Comparison of ENCODE assay signal across 17 cellular contexts in the genomic region with DNA sequence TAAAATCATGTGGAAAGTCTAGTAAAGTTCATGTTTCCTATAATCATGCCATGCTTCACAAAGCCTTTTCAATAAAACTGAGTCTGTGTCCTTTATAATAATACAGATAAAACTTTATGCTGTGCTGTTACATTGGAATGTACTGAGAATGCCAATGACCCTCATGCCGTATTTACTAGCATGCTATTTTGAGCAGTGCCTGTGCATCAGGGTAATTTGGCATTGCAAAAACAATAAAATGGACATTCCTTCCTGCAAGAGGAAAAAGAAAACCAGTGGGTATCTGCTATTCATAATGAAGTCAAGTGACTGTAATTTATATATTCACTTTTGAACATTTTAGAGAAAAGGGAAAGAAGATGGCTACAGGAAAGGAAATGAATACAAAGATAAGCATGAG.
DNase-seq lines count a peak whose midpoint lies in the region; ATAC-seq, FAIRE-seq and TF ChIP-seq lines count a peak whose summit lies in the region.
"Had no signal": no experiment of that assay in that cellular context is flagged by ENCODE, and none has a peak within 500 bp of the region (broad histone marks: within the 10 kb centered on the region; RNA-seq: fewer than 3 reads in every experiment).

No MANE protein-coding gene starts in this region.

- TF ChIP-seq POLR2A in testis (IDR thresholded peaks at IDR 0.05) = no peak

- peak overlapping the region; percentile 27 for H3K4me2 ChIP-seq in astrocyte (ENCODE audit: low read length)

- 68% methylated on average over 1 of the region's 1 CpG for WGBS in testis, 2 donors

- H4K20me1 ChIP-seq in astrocyte (ENCODE audit: insufficient read depth, low read length) = no peaks in the 10 kb centered on the region

- H3K36me3 ChIP-seq in astrocyte (ENCODE audit: insufficient read depth, low read length) (no peaks in the 10 kb centered on the region), testis (ENCODE audit: low read depth, missing control alignments) (no peaks in the 10 kb centered on the region)
- no peaks in the 10 kb centered on the region for H3K36me3 ChIP-seq in CD8-positive, alpha-beta memory T cell (ENCODE audit: insufficient read depth, low read length)
- H3K36me3 ChIP-seq: heart right ventricle had no signal

- no peak for FAIRE-seq in astrocyte (lab: Jason Lieb, UNC)

- TF ChIP-seq CTCF in AG04449 (IDR thresholded peaks at IDR 0.05; ENCODE audit: insufficient read depth, low read length, missing control alignments) = no peak
- no peak for TF ChIP-seq CTCF in astrocyte (IDR thresholded peaks at IDR 0.05; ENCODE audit: insufficient read depth, low read depth, low read length)
- TF ChIP-seq CTCF in testis (IDR thresholded peaks at IDR 0.05) = no peak

- DNase-seq in AG04449 (ENCODE audit: low read depth, low spot score) (peak; percentile 57), HCEC 1CT (peak; percentile 57), astrocyte (ENCODE audit: low read depth) (peak; percentile 82), glomerular visceral epithelial cell (ENCODE audit: extremely low spot score) (peak; percentile 24), OCI-M1 (lab: John Stamatoyannopoulos, UW) (no peak), testis (no peak)
- DNase-seq in CD8-positive, alpha-beta memory T cell = no peak
- DNase-seq: activated CD4-positive, alpha-beta T cell treated with anti-CD3 and anti-CD28 coated beads for 1 hour; activated CD8-positive, alpha-beta memory T cell treated with anti-CD3 and anti-CD28 coated beads, Interleukin-2, amount 50 U/mL, for 4 hours; activated naive CD4-positive, alpha-beta T cell treated with Interleukin-2 at 50 U/mL for 16 hours; AML-193; heart right ventricle; NCI-H2107; NCI-H748 treated with DMSO at 0.1 percent for 48 hours had no signal

- no peaks in the 10 kb centered on the region for H3K9me3 ChIP-seq in astrocyte (ENCODE audit: insufficient read depth, low read depth, low read length)
- H3K9me3 ChIP-seq in testis = no peaks in the 10 kb centered on the region
- H3K9me3 ChIP-seq in CD8-positive, alpha-beta memory T cell (ENCODE audit: low read length) = no peaks in the 10 kb centered on the region
- H3K9me3 ChIP-seq: heart right ventricle had no signal

- H3K27me3 ChIP-seq in astrocyte (ENCODE audit: insufficient read depth, low read length) (no peaks in the 10 kb centered on the region), testis (no peaks in the 10 kb centered on the region)
- no peaks in the 10 kb centered on the region for H3K27me3 ChIP-seq in CD8-positive, alpha-beta memory T cell (ENCODE audit: insufficient read depth, low read length, poor library complexity, severe bottlenecking)
- H3K27me3 ChIP-seq: heart right ventricle had no signal

- H3K27ac ChIP-seq in astrocyte (ENCODE audit: low read depth, low read length) (no peak overlapping the region), testis (no peak overlapping the region)
- no peak overlapping the region for H3K27ac ChIP-seq in CD8-positive, alpha-beta memory T cell (ENCODE audit: low read depth, low read length)
- H3K27ac ChIP-seq: heart right ventricle had no signal

- H2AFZ ChIP-seq in astrocyte (ENCODE audit: low read depth, low read length) = no peak overlapping the region

- H3K36me3 Mint-ChIP-seq in astrocyte (ENCODE audit: low read depth, unreplicated experiment) = no peaks in the 10 kb centered on the region
- no peaks in the 10 kb centered on the region for H3K36me3 Mint-ChIP-seq in CD8-positive, alpha-beta memory T cell

- no peak overlapping the region for H3K4me3 Mint-ChIP-seq in astrocyte (ENCODE audit: unreplicated experiment)
- H3K4me3 Mint-ChIP-seq in CD8-positive, alpha-beta memory T cell = no peak overlapping the region
- H3K4me3 Mint-ChIP-seq: central memory CD8-positive, alpha-beta T cell; T-helper 1 cell treated with Interleukin-12 subunit alpha and Interleukin-12 subunit beta and Interleukin-4 antibody, amounts not matched to agents 30 μg/mL and 1 μg/mL, for 36 hours had no signal

- no peak for ATAC-seq in HG03095 (IDR thresholded peaks at IDR 0.05; ENCODE audit: unreplicated experiment)

- H3K4me3 ChIP-seq in AG04449 (ENCODE audit: low read depth, low read length) = no peak overlapping the region
- no peak overlapping the region for H3K4me3 ChIP-seq in astrocyte (ENCODE audit: insufficient read depth, low read depth, low read length)
- H3K4me3 ChIP-seq in testis = no peak overlapping the region
- H3K4me3 ChIP-seq in CD8-positive, alpha-beta memory T cell (ENCODE audit: low read length) = no peak overlapping the region
- H3K4me3 ChIP-seq: heart right ventricle had no signal

- intact Hi-C loops in testis (cut with DNase I; ENCODE audit: low total_unique reads) = no loop called here

- H3K27me3 Mint-ChIP-seq in astrocyte (ENCODE audit: low read depth, unreplicated experiment) = no peaks in the 10 kb centered on the region
- no peaks in the 10 kb centered on the region for H3K27me3 Mint-ChIP-seq in CD8-positive, alpha-beta memory T cell
- H3K27me3 Mint-ChIP-seq: central memory CD8-positive, alpha-beta T cell had no signal

- peak overlapping the region; percentile 50 for H3K27ac Mint-ChIP-seq in astrocyte (ENCODE audit: unreplicated experiment)
- no peak overlapping the region for H3K27ac Mint-ChIP-seq in CD8-positive, alpha-beta memory T cell
- H3K27ac Mint-ChIP-seq: T-helper 1 cell treated with Interleukin-12 subunit alpha and Interleukin-12 subunit beta and Interleukin-4 antibody, amounts not matched to agents 30 μg/mL and 1 μg/mL, for 36 hours had no signal

- H3K79me2 ChIP-seq in astrocyte (ENCODE audit: insufficient read depth, low read length) = peaks cover 27% of the 10 kb centered on the region

- peaks cover 52% of the 10 kb centered on the region for H3K4me1 Mint-ChIP-seq in astrocyte (ENCODE audit: low read depth, unreplicated experiment)
- H3K4me1 Mint-ChIP-seq in CD8-positive, alpha-beta memory T cell = no peaks in the 10 kb centered on the region

- POLR2A ChIA-PET in AG04449 (lab: Yijun Ruan, JAX) = no interaction called here
- POLR2A ChIA-PET in CD8-positive, alpha-beta memory T cell (lab: Charles Lee) = no interaction called here

- H3K9me3 Mint-ChIP-seq in astrocyte (ENCODE audit: unreplicated experiment) = no peaks in the 10 kb centered on the region
- H3K9me3 Mint-ChIP-seq in CD8-positive, alpha-beta memory T cell = peaks cover 0 to 1% (median 0%) of the 10 kb centered on the region in 5 donors
- H3K9me3 Mint-ChIP-seq: central memory CD8-positive, alpha-beta T cell; T-helper 1 cell treated with Interleukin-12 subunit alpha and Interleukin-12 subunit beta and Interleukin-4 antibody, amounts not matched to agents 30 μg/mL and 1 μg/mL, for 36 hours had no signal

- CTCF ChIA-PET in AG04449 (lab: Yijun Ruan, JAX) = no interaction called here
- CTCF ChIA-PET in CD8-positive, alpha-beta memory T cell (lab: Charles Lee) = no interaction called here

- peaks cover 15% of the 10 kb centered on the region for H3K4me1 ChIP-seq in astrocyte (ENCODE audit: insufficient read depth, low read length)
- no peaks in the 10 kb centered on the region for H3K4me1 ChIP-seq in testis
- no peaks in the 10 kb centered on the region for H3K4me1 ChIP-seq in CD8-positive, alpha-beta memory T cell (ENCODE audit: insufficient read depth, low read length)

- H3K9ac ChIP-seq in astrocyte (ENCODE audit: low read length) = no peak overlapping the region

Comparison
In these comparisons a context has a peak if more than half of its experiments do, and no peak if none do; other contexts are left out.
1. DNase-seq: peak in AG04449 (single experiment), HCEC 1CT (single experiment), astrocyte (single experiment) and glomerular visceral epithelial cell (single experiment); none in OCI-M1 (single experiment), testis (single experiment) and CD8-positive, alpha-beta memory T cell (0 of 5).